In the genomic region with DNA sequence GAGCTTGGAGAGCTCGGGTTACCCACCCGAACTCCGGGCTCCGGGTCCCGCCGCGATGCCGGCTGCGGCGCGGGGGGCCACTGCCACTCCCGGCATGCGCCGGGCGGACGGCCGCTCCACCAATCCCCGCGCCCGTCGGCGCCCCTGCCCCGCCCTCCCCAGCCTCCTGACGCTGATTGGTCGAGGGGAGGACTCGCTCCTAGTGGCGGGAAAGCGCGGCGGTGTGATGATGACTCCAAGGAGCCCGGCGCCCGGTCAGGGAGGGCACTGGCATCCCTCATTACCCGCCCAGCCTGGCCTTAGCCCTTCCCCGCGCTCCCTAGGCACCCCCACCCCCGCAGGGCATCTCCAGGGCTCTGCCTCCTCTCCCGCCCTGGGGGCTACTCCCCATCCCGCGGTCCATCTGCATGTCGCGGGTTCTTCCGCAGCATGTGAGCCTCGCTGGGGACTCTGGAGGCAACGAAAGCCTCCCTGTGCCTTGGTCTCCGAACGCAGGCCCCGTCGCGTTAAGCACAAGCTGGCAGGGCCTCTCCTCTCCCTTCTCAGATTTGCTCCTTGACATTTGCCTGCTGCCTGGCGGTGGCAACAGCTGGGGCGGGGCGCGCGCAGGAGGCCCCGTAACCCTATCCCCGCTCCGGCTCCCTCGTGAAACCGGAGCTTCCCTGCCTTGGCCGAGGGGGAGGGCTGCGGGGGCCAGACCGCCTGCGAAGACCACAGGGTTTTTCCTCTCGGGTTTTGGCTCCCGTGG, we compare ENCODE assay signal across 8 cellular contexts. TPM values are rescaled to one million over a fixed set of nuclear protein-coding genes. Genes with fewer than 3 reads are reported as not detected.
DNase-seq lines count a peak whose midpoint lies in the region; ATAC-seq and TF ChIP-seq lines count a peak whose summit lies in the region.

No MANE protein-coding gene starts in this region.

- no peak for TF ChIP-seq POLR2A in esophagus muscularis mucosa (IDR thresholded peaks at IDR 0.05; ENCODE audit: low read depth)

- TF ChIP-seq CTCF in esophagus muscularis mucosa (IDR thresholded peaks at IDR 0.05): peak; percentile 11 to 36 (median 21)

- intact Hi-C loops in esophagus muscularis mucosa (cut with DNase I): loop anchor here (5.0 kb wide), 1 partner anchor 67 kb away; no protein-coding TSS in a partner anchor

- H3K4me1 ChIP-seq in esophagus muscularis mucosa: peaks cover 14 to 29% (median 19%) of the 10 kb centered on the region in 4 donors

- H3K4me3 ChIP-seq in esophagus muscularis mucosa: peak overlapping the region; percentile 60 to 85 (median 68)

- in situ Hi-C loops in KBM-7 (cut with MboI; ENCODE audit: low pct_unique_long_range_greater_than_20kb, low sequenced_read_pairs): no loop called here

- peak overlapping the region in 3 of 4 donors; percentile 17 to 52 (median 47) for H3K27ac ChIP-seq in esophagus muscularis mucosa (replicated peaks in 1 of 4)

- DNase-seq in DMS 273 treated with DMSO at 0.1 percent for 48 hours (lab: John Stamatoyannopoulos, UW): peak; percentile 82
- DNase-seq in KBM-7: peak; percentile 81
- DNase-seq in OCI-M1 (lab: John Stamatoyannopoulos, UW): peak; percentile 90
- peak; percentile 91 for DNase-seq in activated T-cell treated with anti-CD3 and anti-CD28 coated beads, Interleukin-2, amount 50 U/mL, for 1 hour
- DNase-seq in esophagus muscularis mucosa (ENCODE audit: extremely low spot score): peak; percentile 97
- DNase-seq in myocyte (ENCODE audit: low read depth): peak; percentile 93
- peak; percentile 94 for DNase-seq in stimulated activated CD8-positive, alpha-beta memory T cell treated with anti-CD3 and anti-CD28 coated beads, Interleukin-4, amount 100 ng/mL, for 48 hours

- TF ChIP-seq EP300 in esophagus muscularis mucosa (IDR thresholded peaks at IDR 0.05): no peak

- no peaks in the 10 kb centered on the region for H3K9me3 ChIP-seq in esophagus muscularis mucosa

- peaks cover 0 to 38% (median 4%) of the 10 kb centered on the region in 4 donors for H3K27me3 ChIP-seq in esophagus muscularis mucosa

- peaks cover 0 to 3% (median under 1%) of the 10 kb centered on the region in 4 donors for H3K36me3 ChIP-seq in esophagus muscularis mucosa

- ATAC-seq in GM21529 (IDR thresholded peaks at IDR 0.05; ENCODE audit: unreplicated experiment): peak; percentile 94

- 0% methylated on average over 17 of the region's 66 CpGs for WGBS in esophagus muscularis mucosa

RNA-seq across cellular contexts. Expression of a gene that starts 1.7 kb away (rescaled TPM):
- under 1 TPM in 1 of 4 donors, not detected in 3; 0.86 TPM for total RNA-seq in esophagus muscularis mucosa
- total RNA-seq in myocyte: 103 and 120 TPM in 2 replicates
- polyA plus RNA-seq in myocyte (2012): 3.6 TPM

RNA-seq across cellular contexts. Expression of a gene that starts 16.4 kb away (rescaled TPM):
- 10 to 100 TPM; 27.0 to 48.4 (median 34.7) TPM for total RNA-seq in esophagus muscularis mucosa
- total RNA-seq in myocyte: 33.8 and 36.3 TPM in 2 replicates
- 39.5 TPM for polyA plus RNA-seq in myocyte (2012)

RNA-seq across cellular contexts. Expression of a gene that starts 33.9 kb away (rescaled TPM):
- total RNA-seq in esophagus muscularis mucosa: 100 to 1,000 TPM in 1 of 4 donors, 10 to 100 TPM in 3; 63.1 to 106 (median 82.8) TPM
- 144 and 154 TPM in 2 replicates for total RNA-seq in myocyte
- 157 TPM for polyA plus RNA-seq in myocyte (2012)

RNA-seq across cellular contexts. Expression of a gene that starts 45.0 kb away (rescaled TPM):
- total RNA-seq in esophagus muscularis mucosa: 10 to 100 TPM; 15.0 to 27.2 (median 16.7) TPM
- total RNA-seq in myocyte: 36.6 and 41.5 TPM in 2 replicates
- 15.0 TPM for polyA plus RNA-seq in myocyte (2012)

RNA-seq across cellular contexts. Expression of a gene that starts 51.8 kb away (rescaled TPM):
- total RNA-seq in esophagus muscularis mucosa (under 1 TPM in 1 of 4 donors, not detected in 3; 0.66 TPM), myocyte (not detected in 2 replicates)
- polyA plus RNA-seq in myocyte (2012): not detected

Comparison
In these comparisons a context has a peak if more than half of its experiments do, and no peak if none do; other contexts are left out.
1. Peak in every context shown above with its lines: DNase-seq, ATAC-seq, H3K4me3 ChIP-seq and H3K27ac ChIP-seq.
2. RNA of a gene that starts 1.7 kb away (total RNA-seq): 103 to 120 TPM in myocyte; 0.86 TPM in esophagus muscularis mucosa; every median in the first group is over 10 times any median in the second.